8 cellular contexts compared by ENCODE assay signal in genomic region chr15:75450307-75451201, GRCh38. TPM values are rescaled to one million over a fixed set of nuclear protein-coding genes. Genes with fewer than 3 reads are reported as not detected.
DNase-seq lines count a peak whose midpoint lies in the region; ATAC-seq and TF ChIP-seq lines count a peak whose summit lies in the region.

No MANE protein-coding gene starts in this region.

- H3K27me3 ChIP-seq in DOHH2 (ENCODE audit: control insufficient read depth, low read length), result no peaks in the 10 kb centered on the region
- H3K27me3 ChIP-seq in osteoblast (ENCODE audit: insufficient read depth, low read length), result no peaks in the 10 kb centered on the region

- H3K4me3 Mint-ChIP-seq in HFFc6 (peak overlapping the region; percentile 99), glutamatergic neuron (ENCODE audit: unreplicated experiment) (peak overlapping the region; percentile 99)

- H3K9me3 ChIP-seq in DOHH2 (ENCODE audit: control insufficient read depth, insufficient read depth, low read length) (no peaks in the 10 kb centered on the region), osteoblast (ENCODE audit: low read depth, low read length) (no peaks in the 10 kb centered on the region)

- DNase-seq in HFFc6 (peak; percentile 96), NCI-H1105 treated with DMSO at 0.1 percent for 48 hours (lab: John Stamatoyannopoulos, UW) (peak; percentile 88), SKM-1 (lab: John Stamatoyannopoulos, UW; ENCODE audit: unreplicated experiment) (peak; percentile 93), glutamatergic neuron (peak; percentile 95), osteoblast (ENCODE audit: insufficient read length, low spot score, missing footprints) (peak; percentile 97)
- peak; percentile 93 to 95 for DNase-seq in activated naive CD4-positive, alpha-beta T cell treated with anti-CD3 and anti-CD28 coated beads, Interleukin-2, amount 50 U/mL, for 72 hours (ENCODE audit: low spot score in 2 of 2)

- H3K36me3 Mint-ChIP-seq in HFFc6 (ENCODE audit: low read depth), result 0 out of 2 replicates have a peak, but pooled peaks cover 6% of the 10 kb centered on the region
- H3K36me3 Mint-ChIP-seq in activated naive CD4-positive, alpha-beta T cell treated with anti-CD3 and anti-CD28 coated beads, Interleukin-2, amount 50 U/mL, for 72 hours, result peaks cover 22 to 25% of the 10 kb centered on the region in 2 donors
- no peaks in the 10 kb centered on the region for H3K36me3 Mint-ChIP-seq in glutamatergic neuron (ENCODE audit: unreplicated experiment)

- peaks cover 37% of the 10 kb centered on the region for H3F3A ChIP-seq in DOHH2 (ENCODE audit: control insufficient read depth, insufficient read depth)

- H3K27me3 Mint-ChIP-seq in HFFc6 (ENCODE audit: insufficient read depth), result peaks cover 6% of the 10 kb centered on the region; the same call in 1 of the 2 replicates
- H3K27me3 Mint-ChIP-seq in glutamatergic neuron (ENCODE audit: unreplicated experiment), result peaks cover 14% of the 10 kb centered on the region

- no peaks in the 10 kb centered on the region for H3K9me2 ChIP-seq in DOHH2 (replicated peaks; ENCODE audit: control insufficient read depth, low read length)

- no peaks in the 10 kb centered on the region for H3K9me3 Mint-ChIP-seq in HFFc6
- no peaks in the 10 kb centered on the region for H3K9me3 Mint-ChIP-seq in activated naive CD4-positive, alpha-beta T cell treated with anti-CD3 and anti-CD28 coated beads, Interleukin-2, amount 50 U/mL, for 72 hours
- H3K9me3 Mint-ChIP-seq in glutamatergic neuron (ENCODE audit: unreplicated experiment), result peaks cover 23% of the 10 kb centered on the region

- H2AFZ ChIP-seq in osteoblast (ENCODE audit: low read length), result peak overlapping the region; percentile 86

- peak overlapping the region; percentile 62 for H3K27ac ChIP-seq in DOHH2 (ENCODE audit: low read depth, low read length)
- peak overlapping the region; percentile 70 for H3K27ac ChIP-seq in osteoblast (ENCODE audit: low read depth, low read length)
- H3K27ac ChIP-seq in temporal lobe (ENCODE audit: low read depth, low read length), result peak overlapping the region; percentile 83

- peaks cover 65% of the 10 kb centered on the region for H3K79me2 ChIP-seq in DOHH2 (ENCODE audit: control insufficient read depth, low read length)
- peaks cover 50% of the 10 kb centered on the region for H3K79me2 ChIP-seq in osteoblast (ENCODE audit: insufficient read depth, low read length)

- H3K27ac Mint-ChIP-seq in HFFc6 (peak overlapping the region; percentile 94), glutamatergic neuron (ENCODE audit: unreplicated experiment) (peak overlapping the region; percentile 82)
- peak overlapping the region; percentile 90 to 97 for H3K27ac Mint-ChIP-seq in activated naive CD4-positive, alpha-beta T cell treated with anti-CD3 and anti-CD28 coated beads, Interleukin-2, amount 50 U/mL, for 72 hours

- H3K4me2 ChIP-seq in DOHH2 (ENCODE audit: low read length) (peak overlapping the region; percentile 94), osteoblast (ENCODE audit: insufficient read depth, low read length) (peak overlapping the region; percentile 97)

- H3K4me1 Mint-ChIP-seq in HFFc6 (ENCODE audit: low read depth) (peaks cover 44% of the 10 kb centered on the region), glutamatergic neuron (ENCODE audit: low read depth, unreplicated experiment) (peaks cover 2% of the 10 kb centered on the region)

- ATAC-seq in activated naive CD4-positive, alpha-beta T cell treated with anti-CD3 and anti-CD28 coated beads, Interleukin-2, amount 50 U/mL, for 72 hours, result peak; percentile 39 to 48

- H3K36me3 ChIP-seq in DOHH2 (ENCODE audit: control insufficient read depth, low read length) (peaks cover 30% of the 10 kb centered on the region), osteoblast (ENCODE audit: insufficient read depth, low read length) (peaks cover 3% of the 10 kb centered on the region)

- H3K4me3 ChIP-seq in DOHH2 (ENCODE audit: low read length), result peak overlapping the region; percentile 97
- H3K4me3 ChIP-seq in osteoblast (ENCODE audit: insufficient read depth, low read length), result peak overlapping the region; percentile 95

- no peak for TF ChIP-seq CTCF in DOHH2 (IDR thresholded peaks at IDR 0.05; ENCODE audit: low read depth, low read length, poor library complexity, severe bottlenecking)
- peak; percentile 50 for TF ChIP-seq CTCF in HFFc6 (IDR thresholded peaks at IDR 0.05)
- no peak for TF ChIP-seq CTCF in glutamatergic neuron (IDR thresholded peaks at IDR 0.05; ENCODE audit: partially characterized antibody, unreplicated experiment)
- no peak for TF ChIP-seq CTCF in osteoblast (IDR thresholded peaks at IDR 0.05; ENCODE audit: extremely low read depth, low read depth, low read length)

- H3K4me1 ChIP-seq in DOHH2 (ENCODE audit: control insufficient read depth, low read length), result peaks cover 59% of the 10 kb centered on the region
- peaks cover 24% of the 10 kb centered on the region for H3K4me1 ChIP-seq in osteoblast (ENCODE audit: insufficient read depth, low read length)

- H4K20me1 ChIP-seq in DOHH2 (ENCODE audit: control insufficient read depth, insufficient read depth, low read depth, low read length) (peaks cover 29% of the 10 kb centered on the region), osteoblast (ENCODE audit: insufficient read depth, low read length) (peaks cover 38% of the 10 kb centered on the region)

RNA-seq across cellular contexts. Expression of gene SIN3A, which starts 0.9 kb away (rescaled TPM):
- total RNA-seq in HFFc6 (2021; fragmentation: NEBNext Ultra II Directional; extraction: Animal tissue kit (Norgen Biotek cat#: 25700)), result 10 to 100 TPM; 36.6 to 49.3 (median 39.8) TPM
- total RNA-seq in activated naive CD4-positive, alpha-beta T cell treated with anti-CD3 and anti-CD28 coated beads, Interleukin-2, amount 50 U/mL, for 72 hours, result 100 to 1,000 TPM; 104 to 123 TPM
- total RNA-seq in glutamatergic neuron (ENCODE audit: unreplicated experiment), result 45.4 TPM
- total RNA-seq in osteoblast, result 34.5 and 36.2 TPM in 2 replicates
- total RNA-seq in temporal lobe, result 30.2 TPM

Comparison
In these comparisons a context has a peak if more than half of its experiments do, and no peak if none do; other contexts are left out.
1. Peak in every context shown above with its lines: DNase-seq, ATAC-seq, H3K4me3 ChIP-seq and H3K27ac ChIP-seq.